Comparison of ENCODE assay signal across 17 cellular contexts in the genomic region with DNA sequence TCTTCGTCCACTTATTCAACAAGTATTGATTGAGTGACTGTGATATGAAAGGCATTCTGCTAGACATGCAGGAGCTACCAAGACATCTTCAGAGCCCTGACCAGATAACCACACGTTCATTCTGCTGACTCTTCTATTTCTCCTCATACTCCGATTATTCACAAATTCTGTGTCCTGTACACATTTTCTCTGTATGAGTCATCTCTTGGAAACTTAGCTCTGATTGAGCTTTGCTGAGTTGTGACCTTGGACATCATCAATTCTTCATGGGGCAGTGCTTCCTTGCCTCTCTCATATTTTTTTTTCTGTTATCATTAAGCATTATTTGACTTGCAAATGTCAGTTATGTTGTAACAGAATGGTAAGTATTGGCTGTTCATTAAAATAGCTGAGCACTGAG.
"Had no signal": no experiment of that assay in that cellular context is flagged by ENCODE, and none has a peak within 500 bp of the region (broad histone marks: within the 10 kb centered on the region; RNA-seq: fewer than 3 reads in every experiment).

No MANE protein-coding gene starts in this region.

- DNase-seq: activated CD4-positive, alpha-beta memory T cell treated with anti-CD3 and anti-CD28 coated beads for 36 hours; activated CD4-positive, alpha-beta T cell treated with anti-CD3 and anti-CD28 coated beads for 1 hour; activated gamma-delta T cell; activated T-cell treated with anti-CD3 and anti-CD28 coated beads, Interleukin-2, amount 50 U/mL, for 4 hours; anterior cingulate cortex; dorsolateral prefrontal cortex; esophagus squamous epithelium; foreskin melanocyte; heart right ventricle; kidney; midbrain; stimulated activated CD4-positive, alpha-beta T cell treated with anti-CD3 and anti-CD28 coated beads, Interleukin-1b, Interleukin-23, amount 100 ng/mL, for 48 hours had no signal

- H3K4me1 ChIP-seq: esophagus squamous epithelium, heart right ventricle, tibial nerve had no signal

- H3K4me2 ChIP-seq: smooth muscle cell had no signal

- H3K4me3 ChIP-seq: dorsolateral prefrontal cortex, esophagus squamous epithelium, heart right ventricle, smooth muscle cell, tibial nerve had no signal

- H3K27me3 ChIP-seq: esophagus squamous epithelium, tibial nerve had no signal

- FAIRE-seq: bronchial epithelial cell, endometrium had no signal

- H3K9me3 ChIP-seq: esophagus squamous epithelium, tibial nerve had no signal

- H3K27ac ChIP-seq: dorsolateral prefrontal cortex, esophagus squamous epithelium, heart right ventricle, tibial nerve had no signal

- H3K36me3 ChIP-seq: esophagus squamous epithelium, heart right ventricle, tibial nerve had no signal

- ATAC-seq: activated T-cell treated with anti-CD3 and anti-CD28 coated beads, Interleukin-2, amount 50 U/mL, for 4 hours; heart right ventricle; stimulated activated memory B cell treated with anti-CD40 and anti-IgM and Interleukin-4, amounts not matched to agents 10 μg/mL and 1 μg/mL and 100 μg/mL, for 72 hours had no signal
